Comparison of ENCODE assay signal across 8 cellular contexts in the genomic region with DNA sequence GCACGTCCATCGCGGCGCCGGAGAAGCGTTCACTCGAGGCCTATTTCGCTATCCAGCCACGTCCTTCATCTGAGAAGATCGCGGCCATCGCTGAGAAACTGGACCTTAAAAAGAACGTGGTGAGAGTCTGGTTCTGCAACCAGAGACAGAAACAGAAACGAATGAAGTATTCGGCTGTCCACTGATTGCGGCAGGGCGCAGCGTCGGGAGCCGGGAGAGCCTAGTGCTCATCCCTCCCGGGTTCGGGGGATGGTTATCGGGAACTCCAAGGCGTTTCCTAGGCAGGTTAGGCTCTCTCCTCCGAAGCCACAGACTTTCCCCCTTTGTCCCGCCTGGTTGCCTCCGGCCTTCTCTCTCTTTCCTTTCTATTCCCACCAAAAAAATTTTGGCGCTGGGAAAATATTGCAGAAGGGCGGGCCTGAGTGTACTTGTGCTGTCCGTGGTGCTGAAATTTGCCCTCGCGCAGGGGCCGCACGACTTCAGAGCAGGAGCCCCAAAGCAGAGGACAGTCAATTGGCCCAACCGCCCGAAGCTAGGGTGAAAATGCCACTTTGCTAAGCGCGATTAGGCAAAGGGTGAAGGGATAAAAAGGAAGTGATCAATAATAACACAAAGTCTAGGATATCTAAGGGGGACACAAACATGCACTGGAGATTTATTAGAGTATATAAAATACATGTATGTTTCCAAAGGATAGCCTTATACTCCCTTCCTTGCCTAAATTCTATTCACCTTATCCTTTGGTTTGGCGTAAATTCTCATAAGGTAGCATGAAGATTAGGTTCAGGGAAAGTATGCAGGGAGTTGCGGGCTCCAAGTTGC.
DNase-seq lines count a peak whose midpoint lies in the region; ATAC-seq and TF ChIP-seq lines count a peak whose summit lies in the region.

No MANE protein-coding gene starts in this region.

- no peak for TF ChIP-seq CTCF in GM10266 (IDR thresholded peaks at IDR 0.05; ENCODE audit: control insufficient read depth, insufficient read depth, low read depth, missing control alignments)
- TF ChIP-seq CTCF in coronary artery (IDR thresholded peaks at IDR 0.05) = no peak

- H3K27ac ChIP-seq in coronary artery = no peak overlapping the region

- no peak for ATAC-seq in HG03196 (IDR thresholded peaks at IDR 0.05; ENCODE audit: unreplicated experiment)

- DNase-seq in GM10266 (ENCODE audit: extremely low spot score) (peak; percentile 70), NCI-H226 (peak; percentile 13), coronary artery (ENCODE audit: low spot score) (no peak), midbrain (lab: John Stamatoyannopoulos, UW) (peak; percentile 26), cortex of kidney (lab: John Stamatoyannopoulos, UW) (no peak), HPDE6-E6E7 (ENCODE audit: extremely low spot score) (no peak), NCI-H2227 (lab: John Stamatoyannopoulos, UW; ENCODE audit: unreplicated experiment) (no peak)

- peak overlapping the region; percentile 59 for H3K4me3 ChIP-seq in coronary artery

Comparison
In these comparisons a context has a peak if more than half of its experiments do, and no peak if none do; other contexts are left out.
1. DNase-seq: peak in GM10266 (single experiment), NCI-H226 (single experiment) and midbrain (single experiment); none in coronary artery (single experiment), cortex of kidney (single experiment), HPDE6-E6E7 (single experiment) and NCI-H2227 (single experiment).